8 cellular contexts compared by ENCODE assay signal in genomic region chr17:14303343-14304221, GRCh38. TPM values are rescaled to one million over a fixed set of nuclear protein-coding genes. Genes with fewer than 3 reads are reported as not detected.
DNase-seq lines count a peak whose midpoint lies in the region; ATAC-seq and TF ChIP-seq lines count a peak whose summit lies in the region.

No MANE protein-coding gene starts in this region.

- H3K9me2 ChIP-seq in hepatocyte (replicated peaks; ENCODE audit: insufficient read depth): no peaks in the 10 kb centered on the region

- peak overlapping the region; percentile 95 for H3K4me2 ChIP-seq in hepatocyte
- H3K4me2 ChIP-seq in smooth muscle cell: peak overlapping the region; percentile 98

- H3K4me1 ChIP-seq in HUES6 (ENCODE audit: control insufficient read depth, insufficient read depth, low read length): peaks cover 54% of the 10 kb centered on the region
- peaks cover 24% of the 10 kb centered on the region for H3K4me1 ChIP-seq in hepatocyte (ENCODE audit: insufficient read depth)
- peaks cover 46% of the 10 kb centered on the region for H3K4me1 ChIP-seq in smooth muscle cell (ENCODE audit: low read depth)

- H3K4me1 Mint-ChIP-seq in activated T-cell treated with anti-CD3 and anti-CD28 coated beads, Interleukin-2, amount 50 U/mL, for 4 hours (ENCODE audit: low read depth): peaks cover 68% of the 10 kb centered on the region

- H3K9me3 ChIP-seq in HUES6 (ENCODE audit: control insufficient read depth, insufficient read depth, low read depth, low read length): no peaks in the 10 kb centered on the region
- no peaks in the 10 kb centered on the region for H3K9me3 ChIP-seq in hepatocyte (ENCODE audit: low read depth)
- H3K9me3 ChIP-seq in smooth muscle cell (replicated peaks; ENCODE audit: low read depth): no peaks in the 10 kb centered on the region

- TF ChIP-seq CTCF in hepatocyte (IDR thresholded peaks at IDR 0.05; ENCODE audit: poor library complexity) (no peak), smooth muscle cell (IDR thresholded peaks at IDR 0.05; ENCODE audit: borderline replicate concordance, insufficient read depth, poor library complexity, severe bottlenecking) (no peak), GM10266 (IDR thresholded peaks at IDR 0.05; ENCODE audit: control insufficient read depth, insufficient read depth, low read depth, missing control alignments) (no peak)

- H2AFZ ChIP-seq in hepatocyte (peak overlapping the region; percentile 19), smooth muscle cell (ENCODE audit: low read depth) (peak overlapping the region; percentile 74)

- peak overlapping the region; percentile 65 for H3K9ac ChIP-seq in HUES6 (ENCODE audit: low read length)
- H3K9ac ChIP-seq in smooth muscle cell (ENCODE audit: low read depth): peak overlapping the region; percentile 39

- H3K27me3 Mint-ChIP-seq in activated T-cell treated with anti-CD3 and anti-CD28 coated beads, Interleukin-2, amount 50 U/mL, for 4 hours (ENCODE audit: low read depth): peaks cover 11% of the 10 kb centered on the region

- 3% methylated on average over 55 of the region's 56 CpGs for WGBS in hepatocyte (ENCODE audit: low lambda C conversion rate, missing lambda C conversion rate)
- WGBS in smooth muscle cell (ENCODE audit: low lambda C conversion rate): 2% methylated on average over 55 of the region's 56 CpGs

- DNase-seq in activated T-cell treated with anti-CD3 and anti-CD28 coated beads, Interleukin-2, amount 50 U/mL, for 4 hours: peak; percentile 46
- DNase-seq in hepatocyte (ENCODE audit: low spot score) (no peak), smooth muscle cell (lab: John Stamatoyannopoulos, UW; ENCODE audit: unreplicated experiment) (no peak), GM10266 (ENCODE audit: extremely low spot score) (no peak)

- H3K4me3 ChIP-seq in HUES6 (ENCODE audit: low read depth, low read length) (peak overlapping the region; percentile 86), hepatocyte (peak overlapping the region; percentile 29), smooth muscle cell (peak overlapping the region; percentile 84)

- no peaks in the 10 kb centered on the region for H3K36me3 Mint-ChIP-seq in activated T-cell treated with anti-CD3 and anti-CD28 coated beads, Interleukin-2, amount 50 U/mL, for 4 hours (ENCODE audit: insufficient read depth)

- peaks cover 4% of the 10 kb centered on the region for H3F3A ChIP-seq in smooth muscle cell (ENCODE audit: low read depth)

- H4K20me1 ChIP-seq in hepatocyte (ENCODE audit: insufficient read depth, poor library complexity, severe bottlenecking): no peaks in the 10 kb centered on the region
- H4K20me1 ChIP-seq in smooth muscle cell (ENCODE audit: low read depth): peaks cover 53% of the 10 kb centered on the region

- no peak for ATAC-seq in activated T-cell treated with anti-CD3 and anti-CD28 coated beads, Interleukin-2, amount 50 U/mL, for 4 hours
- ATAC-seq in HG03521 (IDR thresholded peaks at IDR 0.05; ENCODE audit: unreplicated experiment): no peak
- ATAC-seq in GM21381 (IDR thresholded peaks at IDR 0.05; ENCODE audit: unreplicated experiment): no peak
- no peak for ATAC-seq in HG02981 (IDR thresholded peaks at IDR 0.05; ENCODE audit: unreplicated experiment)

- H3K79me2 ChIP-seq in hepatocyte (peaks cover 8% of the 10 kb centered on the region), smooth muscle cell (ENCODE audit: low read depth) (peaks cover 71% of the 10 kb centered on the region)

- H3K27ac ChIP-seq in HUES6 (ENCODE audit: low read depth, low read length) (no peak overlapping the region), hepatocyte (no peak overlapping the region), smooth muscle cell (ENCODE audit: low read depth) (no peak overlapping the region)

- H3K36me3 ChIP-seq in HUES6 (ENCODE audit: control insufficient read depth, insufficient read depth, low read length) (no peaks in the 10 kb centered on the region), hepatocyte (replicated peaks; ENCODE audit: insufficient read depth, low read depth) (no peaks in the 10 kb centered on the region), smooth muscle cell (ENCODE audit: low read depth) (no peaks in the 10 kb centered on the region)

- H3K27me3 ChIP-seq in HUES6 (ENCODE audit: control insufficient read depth, insufficient read depth, low read length) (peaks cover 73% of the 10 kb centered on the region), hepatocyte (peaks cover 61% of the 10 kb centered on the region), smooth muscle cell (ENCODE audit: low read depth) (peaks cover 7% of the 10 kb centered on the region)

- H3K9me3 Mint-ChIP-seq in activated T-cell treated with anti-CD3 and anti-CD28 coated beads, Interleukin-2, amount 50 U/mL, for 4 hours: no peaks in the 10 kb centered on the region

- peak overlapping the region; percentile 94 for H3K4me3 Mint-ChIP-seq in activated T-cell treated with anti-CD3 and anti-CD28 coated beads, Interleukin-2, amount 50 U/mL, for 4 hours

RNA-seq across cellular contexts. Expression of gene HS3ST3B1, which starts 2.7 kb away (rescaled TPM):
- total RNA-seq in activated T-cell treated with anti-CD3 and anti-CD28 coated beads, Interleukin-2, amount 50 U/mL, for 4 hours: 10 to 100 TPM; 12.3 to 17.1 (median 13.5) TPM
- total RNA-seq in hepatocyte: 5.8 TPM in 2 replicates
- polyA plus RNA-seq in hepatocyte: 3.7 and 4.2 TPM in 2 replicates
- total RNA-seq in smooth muscle cell: 17.3 and 20.6 TPM in 2 replicates
- 11.3 and 13.2 TPM in 2 replicates for polyA plus RNA-seq in smooth muscle cell

Comparison
In these comparisons a context has a peak if more than half of its experiments do, and no peak if none do; other contexts are left out.
1. H3K4me3 ChIP-seq: peak in every context shown above with its lines; median percentile 86 in HUES6; 84 in smooth muscle cell; 29 in hepatocyte.